ENCODE assay signal across 11 cellular contexts in the genomic region with DNA sequence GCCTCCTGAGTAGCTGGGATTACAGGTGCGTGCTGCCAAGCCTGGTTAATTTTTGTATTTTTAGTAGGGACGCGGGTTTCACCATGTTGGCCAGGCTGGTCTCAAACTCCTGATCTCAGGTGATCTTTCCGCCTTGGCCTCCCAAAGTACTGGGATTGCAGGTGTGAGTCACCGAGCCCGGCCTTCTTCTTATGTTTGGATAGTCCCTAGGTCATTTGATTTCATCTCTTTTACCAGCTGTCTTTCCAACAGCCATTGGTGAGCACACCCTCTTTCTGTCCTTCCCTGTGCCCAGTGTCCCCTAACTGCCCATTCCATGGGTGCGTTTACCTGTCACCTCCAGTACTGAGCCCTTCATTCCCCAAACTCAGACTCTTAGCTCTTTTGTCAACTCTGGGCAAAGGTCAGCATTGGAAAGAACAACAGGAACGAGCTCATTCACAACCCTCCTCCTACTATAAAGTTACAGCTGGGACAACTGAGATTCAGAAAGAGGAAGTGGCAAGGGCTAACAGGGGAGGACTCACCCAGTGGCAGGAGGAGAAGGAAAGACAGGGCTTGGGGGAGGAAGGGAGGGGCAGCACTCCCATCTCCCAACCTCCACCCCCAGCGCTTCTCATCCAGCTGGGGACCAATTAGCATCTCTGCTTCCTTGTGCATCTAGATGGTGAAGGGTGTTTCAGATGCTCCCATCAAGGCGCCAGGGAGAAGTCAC. TPM values are rescaled to one million over a fixed set of nuclear protein-coding genes. Genes with fewer than 3 reads are reported as not detected.
A peak's percentile ranks its signal among the peaks of the same experiment; 100 is the strongest.
DNase-seq lines count a peak whose midpoint lies in the region; ATAC-seq and TF ChIP-seq lines count a peak whose summit lies in the region.
"Had no signal": no experiment of that assay in that cellular context is flagged by ENCODE, and none has a peak within 500 bp of the region (broad histone marks: within the 10 kb centered on the region; RNA-seq: fewer than 3 reads in every experiment).

No MANE protein-coding gene starts in this region.

- no TSS peak for BruUV-seq in HCT116 (replicated peaks; lab: Mats Ljungman, UMichigan)

- H3K27me3 ChIP-seq in HCT116 (ENCODE audit: insufficient read depth, low read length): no peaks in the 10 kb centered on the region
- H3K27me3 ChIP-seq in right lobe of liver: no peaks in the 10 kb centered on the region

- intact Hi-C loops in HCT116 (cut with micrococcal nuclease) (no loop called here), right lobe of liver (cut with DNase I) (no loop called here)

- no peaks in the 10 kb centered on the region for H3K9me2 ChIP-seq in HCT116 (ENCODE audit: insufficient read depth)

- no peaks in the 10 kb centered on the region for H4K20me1 ChIP-seq in HCT116 (ENCODE audit: insufficient read depth)

- WGBS in right lobe of liver (ENCODE audit: insufficient coverage, low coverage, low lambda C conversion rate, missing lambda C conversion rate): 74% methylated on average over 7 of the region's 10 CpGs

- no peak overlapping the region for H3K27ac ChIP-seq in HCT116 (ENCODE audit: low read depth, low read length)
- no peak overlapping the region for H3K27ac ChIP-seq in right lobe of liver

- CTCF ChIA-PET in HCT116 (lab: Charles Lee): no interaction called here

- RAD21 ChIA-PET in HCT116 (lab: Charles Lee; ENCODE audit: low non-redundant PET in 1 of 2, low total read pairs in 2 of 2, uncharacterized antibody in 2 of 2, unreplicated experiment in 2 of 2): no interaction called here

- ATAC-seq in HCT116 (peak; percentile 45; the same call in 1 of the 2 replicates), right lobe of liver (peak; percentile 42 to 74 (median 67)), SK-N-SH treated with all-trans-retinoic acid at 6 μM for 48 hours (no peak), GM18868 (IDR thresholded peaks at IDR 0.05; ENCODE audit: unreplicated experiment) (no peak), GM18502 (IDR thresholded peaks at IDR 0.05; ENCODE audit: poor library complexity, unreplicated experiment) (no peak)

- H3K9me3 ChIP-seq in HCT116 (ENCODE audit: control insufficient read depth in 1 of 2, insufficient read depth in 1 of 2, low read depth in 1 of 2, low read length in 2 of 2) (no peaks in the 10 kb centered on the region), right lobe of liver (no peaks in the 10 kb centered on the region)

- H2AFZ ChIP-seq in HCT116 (ENCODE audit: low read depth, low read length, poor library complexity, severe bottlenecking): no peak overlapping the region

- peak overlapping the region; percentile 39; the same call in 1 of the 2 replicates for H3K4me2 ChIP-seq in HCT116 (ENCODE audit: low read length)

- no peaks in the 10 kb centered on the region for H3K36me3 ChIP-seq in HCT116 (ENCODE audit: control insufficient read depth in 1 of 2, insufficient read depth in 2 of 2, low read length in 2 of 2)
- no peaks in the 10 kb centered on the region for H3K36me3 ChIP-seq in right lobe of liver

- H3K9ac ChIP-seq in HCT116 (ENCODE audit: low read length): no peak overlapping the region

- no peak for TF ChIP-seq RAD21 in HCT116 (IDR thresholded peaks at IDR 0.05; ENCODE audit: low read depth)

- H3K4me3 ChIP-seq in HCT116 (replicated peaks in 1 of 2; ENCODE audit: low read depth in 1 of 2, low read length in 2 of 2): no peak overlapping the region
- no peak overlapping the region for H3K4me3 ChIP-seq in right lobe of liver

- H3K4me1 ChIP-seq in HCT116 (ENCODE audit: control insufficient read depth in 1 of 2, insufficient read depth in 2 of 2, low read length in 2 of 2) (peaks cover 7 to 10% of the 10 kb centered on the region in 2 experiments; a peak in 3 of 4 replicates), right lobe of liver (no peaks in the 10 kb centered on the region)

- TF ChIP-seq POLR2A in HCT116 (IDR thresholded peaks at IDR 0.05; ENCODE audit: borderline replicate concordance, extremely low read depth, insufficient read depth, insufficient read length): no peak
- no peak for TF ChIP-seq POLR2A in right lobe of liver (IDR thresholded peaks at IDR 0.05)

- POLR2A ChIA-PET in HCT116 (lab: Charles Lee): interaction anchor here (0.6 kb wide), 1 partner anchor 140 kb away, joined by 3 read pairs; no protein-coding TSS in a partner anchor

- TF ChIP-seq CTCF in HCT116 (IDR thresholded peaks at IDR 0.05 in 2 of 3, conservative IDR thresholded peaks at IDR 0.05 in 1 of 3; ENCODE audit: borderline replicate concordance in 1 of 3, insufficient read depth in 1 of 3, low read depth in 2 of 3, low read length in 2 of 3) (no peak), right lobe of liver (IDR thresholded peaks at IDR 0.05) (no peak)

- H3K79me2 ChIP-seq in HCT116 (ENCODE audit: insufficient read depth, low read length): no peaks in the 10 kb centered on the region

- peak; percentile 73 to 76 for DNase-seq in AML-193 (lab: John Stamatoyannopoulos, UW)
- DNase-seq in HCT116 (ENCODE audit: low read depth, low spot score): no peak
- DNase-seq in SKM-1 treated with dmso at 0.1 percent for 144 hours (lab: John Stamatoyannopoulos, UW; ENCODE audit: unreplicated experiment): peak; percentile 87
- DNase-seq in right lobe of liver: no peak
- no peak for DNase-seq in stimulated activated CD4-positive, alpha-beta T cell treated with anti-CD3 and anti-CD28 coated beads, Interleukin-4, amount 100 ng/mL, for 24 hours
- DNase-seq: activated CD4-positive, alpha-beta T cell treated with anti-CD3 and anti-CD28 coated beads for 1 hour; KG1; mesenchymal stem cell had no signal

TF ChIP-seq in HCT116, 20 proteins besides CTCF, POLR2A, EP300 and RAD21 (continues in another document):
- TF ChIP-seq EZH2 (IDR thresholded peaks at IDR 0.05): no peak
- TF ChIP-seq EZH2phosphoT487 (IDR thresholded peaks at IDR 0.05; ENCODE audit: borderline replicate concordance): no peak
- TF ChIP-seq POLR2AphosphoS5 (IDR thresholded peaks at IDR 0.05; ENCODE audit: low read depth, low read length): no peak
- TF ChIP-seq, protein P1, sequence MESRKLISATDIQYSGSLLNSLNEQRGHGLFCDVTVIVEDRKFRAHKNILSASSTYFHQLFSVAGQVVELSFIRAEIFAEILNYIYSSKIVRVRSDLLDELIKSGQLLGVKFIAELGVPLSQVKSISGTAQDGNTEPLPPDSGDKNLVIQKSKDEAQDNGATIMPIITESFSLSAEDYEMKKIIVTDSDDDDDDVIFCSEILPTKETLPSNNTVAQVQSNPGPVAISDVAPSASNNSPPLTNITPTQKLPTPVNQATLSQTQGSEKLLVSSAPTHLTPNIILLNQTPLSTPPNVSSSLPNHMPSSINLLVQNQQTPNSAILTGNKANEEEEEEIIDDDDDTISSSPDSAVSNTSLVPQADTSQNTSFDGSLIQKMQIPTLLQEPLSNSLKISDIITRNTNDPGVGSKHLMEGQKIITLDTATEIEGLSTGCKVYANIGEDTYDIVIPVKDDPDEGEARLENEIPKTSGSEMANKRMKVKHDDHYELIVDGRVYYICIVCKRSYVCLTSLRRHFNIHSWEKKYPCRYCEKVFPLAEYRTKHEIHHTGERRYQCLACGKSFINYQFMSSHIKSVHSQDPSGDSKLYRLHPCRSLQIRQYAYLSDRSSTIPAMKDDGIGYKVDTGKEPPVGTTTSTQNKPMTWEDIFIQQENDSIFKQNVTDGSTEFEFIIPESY (IDR thresholded peaks at IDR 0.05; ENCODE audit: extremely low read depth, insufficient replicate concordance, low read length): no peak
- TF ChIP-seq CEBPB (IDR thresholded peaks at IDR 0.05; ENCODE audit: low read depth): no peak
- TF ChIP-seq, protein P2, sequence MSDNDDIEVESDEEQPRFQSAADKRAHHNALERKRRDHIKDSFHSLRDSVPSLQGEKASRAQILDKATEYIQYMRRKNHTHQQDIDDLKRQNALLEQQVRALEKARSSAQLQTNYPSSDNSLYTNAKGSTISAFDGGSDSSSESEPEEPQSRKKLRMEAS (IDR thresholded peaks at IDR 0.05): no peak
- TF ChIP-seq ZFX (IDR thresholded peaks at IDR 0.05): no peak

TF ChIP-seq in SK-N-SH treated with all-trans-retinoic acid at 6 μM for 48 hours, 23 proteins besides CTCF, POLR2A, EP300 and RAD21 (continues in another document):
- no peak for TF ChIP-seq SNAI2 (CRISPR knock-in tag; IDR thresholded peaks at IDR 0.05)
- TF ChIP-seq ZFP30 (CRISPR knock-in tag; IDR thresholded peaks at IDR 0.05): no peak
- TF ChIP-seq, protein P3, sequence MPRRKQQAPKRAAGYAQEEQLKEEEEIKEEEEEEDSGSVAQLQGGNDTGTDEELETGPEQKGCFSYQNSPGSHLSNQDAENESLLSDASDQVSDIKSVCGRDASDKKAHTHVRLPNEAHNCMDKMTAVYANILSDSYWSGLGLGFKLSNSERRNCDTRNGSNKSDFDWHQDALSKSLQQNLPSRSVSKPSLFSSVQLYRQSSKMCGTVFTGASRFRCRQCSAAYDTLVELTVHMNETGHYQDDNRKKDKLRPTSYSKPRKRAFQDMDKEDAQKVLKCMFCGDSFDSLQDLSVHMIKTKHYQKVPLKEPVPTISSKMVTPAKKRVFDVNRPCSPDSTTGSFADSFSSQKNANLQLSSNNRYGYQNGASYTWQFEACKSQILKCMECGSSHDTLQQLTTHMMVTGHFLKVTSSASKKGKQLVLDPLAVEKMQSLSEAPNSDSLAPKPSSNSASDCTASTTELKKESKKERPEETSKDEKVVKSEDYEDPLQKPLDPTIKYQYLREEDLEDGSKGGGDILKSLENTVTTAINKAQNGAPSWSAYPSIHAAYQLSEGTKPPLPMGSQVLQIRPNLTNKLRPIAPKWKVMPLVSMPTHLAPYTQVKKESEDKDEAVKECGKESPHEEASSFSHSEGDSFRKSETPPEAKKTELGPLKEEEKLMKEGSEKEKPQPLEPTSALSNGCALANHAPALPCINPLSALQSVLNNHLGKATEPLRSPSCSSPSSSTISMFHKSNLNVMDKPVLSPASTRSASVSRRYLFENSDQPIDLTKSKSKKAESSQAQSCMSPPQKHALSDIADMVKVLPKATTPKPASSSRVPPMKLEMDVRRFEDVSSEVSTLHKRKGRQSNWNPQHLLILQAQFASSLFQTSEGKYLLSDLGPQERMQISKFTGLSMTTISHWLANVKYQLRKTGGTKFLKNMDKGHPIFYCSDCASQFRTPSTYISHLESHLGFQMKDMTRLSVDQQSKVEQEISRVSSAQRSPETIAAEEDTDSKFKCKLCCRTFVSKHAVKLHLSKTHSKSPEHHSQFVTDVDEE (CRISPR knock-in tag; IDR thresholded peaks at IDR 0.05): no peak
- no peak for TF ChIP-seq ZFP3 (CRISPR knock-in tag; IDR thresholded peaks at IDR 0.05)
- TF ChIP-seq CSDC2 (CRISPR knock-in tag; IDR thresholded peaks at IDR 0.05): no peak

RNA-seq across cellular contexts. Expression of a gene that starts 5.6 kb away (rescaled TPM):
- total RNA-seq in HCT116 (2021; ENCODE audit: unreplicated experiment): 1.1 TPM
- 0.87 and 1.1 TPM in 2 replicates for polyA plus RNA-seq in HCT116 (2012)
- 1 to 10 TPM; 1.2 to 2.6 (median 1.2) TPM for total RNA-seq in right lobe of liver

RNA-seq across cellular contexts. Expression of a gene that starts 20.8 kb away (rescaled TPM):
- 23.4 TPM for total RNA-seq in HCT116 (2021; ENCODE audit: unreplicated experiment)
- polyA plus RNA-seq in HCT116 (2012): 19.6 and 25.9 TPM in 2 replicates
- total RNA-seq in right lobe of liver: 1 to 10 TPM in 1 of 6 experiments, under 1 TPM in 4, not detected in 1; 0.27 to 2.8 (median 0.62) TPM

RNA-seq across cellular contexts. Expression of a gene that starts 45.1 kb away (rescaled TPM):
- total RNA-seq in HCT116 (2021; ENCODE audit: unreplicated experiment) (170 TPM), right lobe of liver (10 to 100 TPM; 43.5 to 69.1 (median 58.4) TPM)
- polyA plus RNA-seq in HCT116 (2012): 81.0 and 84.8 TPM in 2 replicates

RNA-seq across cellular contexts. Expression of a gene that starts 57.6 kb away (rescaled TPM):
- 37.4 TPM for total RNA-seq in HCT116 (2021; ENCODE audit: unreplicated experiment)
- polyA plus RNA-seq in HCT116 (2012): 26.4 and 27.7 TPM in 2 replicates
- total RNA-seq in right lobe of liver: 10 to 100 TPM in 4 of 6 experiments, 1 to 10 TPM in 2; 8.9 to 16.8 (median 11.1) TPM

Comparison
In these comparisons a context has a peak if more than half of its experiments do, and no peak if none do; other contexts are left out.
1. DNase-seq: peak in AML-193 (2 of 2) and SKM-1 treated with dmso at 0.1 percent for 144 hours (single experiment); none in HCT116 (single experiment), right lobe of liver (0 of 3) and stimulated activated CD4-positive, alpha-beta T cell treated with anti-CD3 and anti-CD28 coated beads, Interleukin-4, amount 100 ng/mL, for 24 hours (single experiment).
2. ATAC-seq: peak in HCT116 (single experiment) and right lobe of liver (4 of 4); none in SK-N-SH treated with all-trans-retinoic acid at 6 μM for 48 hours (single experiment), GM18868 (single experiment) and GM18502 (single experiment).